In genomic region chr11:102168483-102168882, GRCh38 we compare ENCODE assay signal across 1 cellular context.
TF ChIP-seq lines count a peak whose summit lies in the region.

No MANE protein-coding gene starts in this region.

TF ChIP-seq in GM23338, 12 proteins besides CTCF, POLR2A, EP300 and RAD21 (continued from another document):
- TF ChIP-seq, protein P1, sequence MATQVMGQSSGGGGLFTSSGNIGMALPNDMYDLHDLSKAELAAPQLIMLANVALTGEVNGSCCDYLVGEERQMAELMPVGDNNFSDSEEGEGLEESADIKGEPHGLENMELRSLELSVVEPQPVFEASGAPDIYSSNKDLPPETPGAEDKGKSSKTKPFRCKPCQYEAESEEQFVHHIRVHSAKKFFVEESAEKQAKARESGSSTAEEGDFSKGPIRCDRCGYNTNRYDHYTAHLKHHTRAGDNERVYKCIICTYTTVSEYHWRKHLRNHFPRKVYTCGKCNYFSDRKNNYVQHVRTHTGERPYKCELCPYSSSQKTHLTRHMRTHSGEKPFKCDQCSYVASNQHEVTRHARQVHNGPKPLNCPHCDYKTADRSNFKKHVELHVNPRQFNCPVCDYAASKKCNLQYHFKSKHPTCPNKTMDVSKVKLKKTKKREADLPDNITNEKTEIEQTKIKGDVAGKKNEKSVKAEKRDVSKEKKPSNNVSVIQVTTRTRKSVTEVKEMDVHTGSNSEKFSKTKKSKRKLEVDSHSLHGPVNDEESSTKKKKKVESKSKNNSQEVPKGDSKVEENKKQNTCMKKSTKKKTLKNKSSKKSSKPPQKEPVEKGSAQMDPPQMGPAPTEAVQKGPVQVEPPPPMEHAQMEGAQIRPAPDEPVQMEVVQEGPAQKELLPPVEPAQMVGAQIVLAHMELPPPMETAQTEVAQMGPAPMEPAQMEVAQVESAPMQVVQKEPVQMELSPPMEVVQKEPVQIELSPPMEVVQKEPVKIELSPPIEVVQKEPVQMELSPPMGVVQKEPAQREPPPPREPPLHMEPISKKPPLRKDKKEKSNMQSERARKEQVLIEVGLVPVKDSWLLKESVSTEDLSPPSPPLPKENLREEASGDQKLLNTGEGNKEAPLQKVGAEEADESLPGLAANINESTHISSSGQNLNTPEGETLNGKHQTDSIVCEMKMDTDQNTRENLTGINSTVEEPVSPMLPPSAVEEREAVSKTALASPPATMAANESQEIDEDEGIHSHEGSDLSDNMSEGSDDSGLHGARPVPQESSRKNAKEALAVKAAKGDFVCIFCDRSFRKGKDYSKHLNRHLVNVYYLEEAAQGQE (IDR thresholded peaks at IDR 0.05; ENCODE audit: unreplicated experiment): no peak
- TF ChIP-seq, protein P2, sequence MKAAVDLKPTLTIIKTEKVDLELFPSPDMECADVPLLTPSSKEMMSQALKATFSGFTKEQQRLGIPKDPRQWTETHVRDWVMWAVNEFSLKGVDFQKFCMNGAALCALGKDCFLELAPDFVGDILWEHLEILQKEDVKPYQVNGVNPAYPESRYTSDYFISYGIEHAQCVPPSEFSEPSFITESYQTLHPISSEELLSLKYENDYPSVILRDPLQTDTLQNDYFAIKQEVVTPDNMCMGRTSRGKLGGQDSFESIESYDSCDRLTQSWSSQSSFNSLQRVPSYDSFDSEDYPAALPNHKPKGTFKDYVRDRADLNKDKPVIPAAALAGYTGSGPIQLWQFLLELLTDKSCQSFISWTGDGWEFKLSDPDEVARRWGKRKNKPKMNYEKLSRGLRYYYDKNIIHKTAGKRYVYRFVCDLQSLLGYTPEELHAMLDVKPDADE (IDR thresholded peaks at IDR 0.05): no peak
TF ChIP-seq in GM23338: peak in this region for 0.
